ENCODE assay signal across 8 cellular contexts in the genomic region with DNA sequence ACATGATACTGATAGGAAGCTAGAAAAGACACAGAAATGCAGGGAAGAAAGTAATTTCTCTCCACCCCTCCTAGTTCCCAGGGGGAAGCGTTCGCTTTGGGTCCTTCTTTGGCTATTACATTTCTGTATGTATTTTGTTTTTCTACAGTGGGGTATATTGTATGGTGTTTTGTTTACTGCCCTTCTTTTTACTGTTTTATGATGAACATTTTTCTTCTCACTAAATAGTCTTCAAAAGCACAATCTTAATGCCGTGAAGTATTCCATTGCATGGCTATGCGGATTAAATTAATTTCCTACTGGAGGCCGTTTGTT. TPM values are rescaled to one million over a fixed set of nuclear protein-coding genes. Genes with fewer than 3 reads are reported as not detected.
DNase-seq lines count a peak whose midpoint lies in the region; ATAC-seq and TF ChIP-seq lines count a peak whose summit lies in the region.

No MANE protein-coding gene starts in this region.

- peak overlapping the region; percentile 91 to 93 for H3K27ac Mint-ChIP-seq in T-cell

- no peak for TF ChIP-seq POLR2A in sigmoid colon (IDR thresholded peaks at IDR 0.05)

- peak overlapping the region; percentile 21 for H3K4me3 ChIP-seq in fibroblast of pulmonary artery (replicated peaks; ENCODE audit: low read depth, low read length)
- H3K4me3 ChIP-seq in sigmoid colon = peak overlapping the region; percentile 67 to 97 (median 86)

- H3K27ac ChIP-seq in sigmoid colon = peak overlapping the region; percentile 91 to 99 (median 96)

- no peaks in the 10 kb centered on the region for H3K36me3 Mint-ChIP-seq in T-cell

- intact Hi-C loops in sigmoid colon (cut with DNase I) = loop anchor here (2.0 to 10.0 kb wide), 5 partner anchors 75 to 352 kb away; a partner anchor contains a TSS

- POLR2A ChIA-PET in T-cell (lab: Charles Lee) = no interaction called here

- DNase-seq in T-cell (no peak), fibroblast of pulmonary artery (ENCODE audit: low read depth) (no peak), sigmoid colon (no peak), H4 (ENCODE audit: low spot score) (no peak), NCI-H2196 (lab: John Stamatoyannopoulos, UW; ENCODE audit: unreplicated experiment) (no peak), amniotic stem cell (lab: John Stamatoyannopoulos, UW) (no peak)

- CTCF ChIA-PET in T-cell (lab: Charles Lee) = interaction anchor here (0.6 to 2.9 kb wide), 12 partner anchors 9 to 109 kb away, joined by 3 to 21 read pairs (median 4); a partner anchor contains a TSS

- ATAC-seq in GM19455 (IDR thresholded peaks at IDR 0.05; ENCODE audit: unreplicated experiment) (peak; percentile 3), T-cell (replicated peaks in 1 of 4) (peak in 1 of 4 experiments; percentile 4), HG03196 (IDR thresholded peaks at IDR 0.05; ENCODE audit: unreplicated experiment) (no peak)

- H3K9me3 Mint-ChIP-seq in T-cell = no peaks in the 10 kb centered on the region

- TF ChIP-seq EP300 in sigmoid colon (IDR thresholded peaks at IDR 0.05) = no peak

- no peaks in the 10 kb centered on the region for H3K9me3 ChIP-seq in sigmoid colon

- peaks cover 52 to 57% (median 54%) of the 10 kb centered on the region in 3 donors for H3K4me1 Mint-ChIP-seq in T-cell

- no peaks in the 10 kb centered on the region for H3K27me3 ChIP-seq in sigmoid colon

- H3K4me3 Mint-ChIP-seq in T-cell = peak overlapping the region; percentile 81 to 91 (median 83)

- no peaks in the 10 kb centered on the region for H3K36me3 ChIP-seq in sigmoid colon

- H3K27me3 Mint-ChIP-seq in T-cell = no peaks in the 10 kb centered on the region

- peaks cover 0 to 47% (median 45%) of the 10 kb centered on the region in 4 donors for H3K4me1 ChIP-seq in sigmoid colon

- TF ChIP-seq CTCF in fibroblast of pulmonary artery (IDR thresholded peaks at IDR 0.05; ENCODE audit: low read length, missing control alignments) (no peak), sigmoid colon (IDR thresholded peaks at IDR 0.05) (peak in 2 of 4 experiments; percentile 30 to 42)

- WGBS in sigmoid colon, 2 donors = 41 to 56% methylated on average over 5 of the region's 5 CpGs

RNA-seq across cellular contexts. Expression of a gene that starts 0.4 kb away (rescaled TPM):
- total RNA-seq in T-cell (100 to 1,000 TPM in 3 of 5 donors, 10 to 100 TPM in 2; 78.8 to 166 (median 144) TPM), sigmoid colon (100 to 1,000 TPM; 116 to 157 (median 146) TPM)
- 100 to 1,000 TPM in 2 of 3 donors, 10 to 100 TPM in 1; 90.2 to 204 (median 109) TPM for polyA plus RNA-seq in sigmoid colon
- total RNA-seq in H4 (2014; rRNA removed; shearing (Covaris generic)) = 57.1 and 70.5 TPM in 2 replicates

RNA-seq across cellular contexts. Expression of a gene that starts 22.3 kb away (rescaled TPM):
- total RNA-seq in T-cell (10 to 100 TPM; 17.4 to 33.1 (median 30.6) TPM), sigmoid colon (10 to 100 TPM; 46.8 to 95.1 (median 69.1) TPM)
- 100 to 1,000 TPM; 112 to 199 (median 190) TPM for polyA plus RNA-seq in sigmoid colon
- total RNA-seq in H4 (2014; rRNA removed; shearing (Covaris generic)) = 39.6 and 40.2 TPM in 2 replicates

RNA-seq across cellular contexts. Expression of a gene that starts 22.7 kb away (rescaled TPM):
- total RNA-seq in T-cell (10 to 100 TPM; 46.2 to 71.3 (median 67.4) TPM), sigmoid colon (100 to 1,000 TPM in 1 of 4 donors, 10 to 100 TPM in 3; 85.7 to 103 (median 90.0) TPM)
- polyA plus RNA-seq in sigmoid colon = 100 to 1,000 TPM; 108 to 141 (median 138) TPM
- 120 and 187 TPM in 2 replicates for total RNA-seq in H4 (2014; rRNA removed; shearing (Covaris generic))

RNA-seq across cellular contexts. Expression of a gene that starts 31.8 kb away (rescaled TPM):
- total RNA-seq in T-cell (1 to 10 TPM in 4 of 5 donors, under 1 TPM in 1; 0.89 to 2.7 (median 1.2) TPM), sigmoid colon (1 to 10 TPM; 3.1 to 7.1 (median 5.4) TPM)
- polyA plus RNA-seq in sigmoid colon = 1 to 10 TPM in 2 of 3 donors, under 1 TPM in 1; 0.60 to 2.5 (median 1.4) TPM
- total RNA-seq in H4 (2014; rRNA removed; shearing (Covaris generic)) = 0.37 TPM in 1 of 2 replicates, not detected in the other
